Comparison of ENCODE assay signal across 15 cellular contexts in genomic region chr20:58459058-58459743, GRCh38. TPM values are rescaled to one million over a fixed set of nuclear protein-coding genes. Genes with fewer than 3 reads are reported as not detected.
A peak's percentile ranks its signal among the peaks of the same experiment; 100 is the strongest.
DNase-seq lines count a peak whose midpoint lies in the region; ATAC-seq and TF ChIP-seq lines count a peak whose summit lies in the region.
"Had no signal": no experiment of that assay in that cellular context is flagged by ENCODE, and none has a peak within 500 bp of the region (broad histone marks: within the 10 kb centered on the region; RNA-seq: fewer than 3 reads in every experiment).

No MANE protein-coding gene starts in this region.

- peaks cover 32% of the 10 kb centered on the region for H3K4me1 ChIP-seq in RWPE2 (ENCODE audit: insufficient read depth, poor library complexity, severe bottlenecking)

- CTCF ChIA-PET in WTC11 (lab: Charles Lee) = interaction anchor here (0.6 to 1.8 kb wide), 4 partner anchors 11 to 481 kb away, joined by 3 to 5 read pairs (median 4); no protein-coding TSS in a partner anchor

- DNase-seq in RWPE2 (ENCODE audit: low spot score) = peak; percentile 22
- DNase-seq in NK-92 (lab: John Stamatoyannopoulos, UW; ENCODE audit: unreplicated experiment) = no peak
- no peak for DNase-seq in midbrain (lab: John Stamatoyannopoulos, UW)
- DNase-seq in WTC11 (ENCODE audit: low spot score) = no peak
- DNase-seq: activated T-cell treated with anti-CD3 and anti-CD28 coated beads, Interleukin-2, amount 50 U/mL, for 24 hours; CD4-positive, CD25-positive, alpha-beta regulatory T cell; erythroblast; NCI-H1105; T1000 had no signal

- POLR2A ChIA-PET in WTC11 (lab: Charles Lee) = no interaction called here

- peaks cover 15% of the 10 kb centered on the region for H3K9me3 Mint-ChIP-seq in WTC11

- no peak for TF ChIP-seq POLR2A in GM18505 (IDR thresholded peaks at IDR 0.05; ENCODE audit: borderline replicate concordance, extremely low read depth, insufficient read depth, insufficient read length)

- no peak for TF ChIP-seq CTCF in RWPE2 (IDR thresholded peaks at IDR 0.05; ENCODE audit: poor library complexity, severe bottlenecking)
- no peak for TF ChIP-seq CTCF in WTC11 (IDR thresholded peaks at IDR 0.05)

- 0 out of 2 replicates have a peak, but pooled peaks cover 3% of the 10 kb centered on the region for H3K36me3 ChIP-seq in RWPE2 (ENCODE audit: low read depth)
- H3K36me3 ChIP-seq: brain microvascular endothelial cell had no signal

- no peak overlapping the region for H3K27ac Mint-ChIP-seq in WTC11
- H3K27ac Mint-ChIP-seq: CD4-positive, CD25-positive, alpha-beta regulatory T cell had no signal

- no peak overlapping the region for H3K4me3 Mint-ChIP-seq in WTC11
- H3K4me3 Mint-ChIP-seq: activated T-cell treated with anti-CD3 and anti-CD28 coated beads, Interleukin-2, amount 50 U/mL, for 24 hours; CD4-positive, CD25-positive, alpha-beta regulatory T cell had no signal

- peaks cover 10% of the 10 kb centered on the region for H3K4me1 Mint-ChIP-seq in WTC11

- peaks cover 2% of the 10 kb centered on the region for H3K9me3 ChIP-seq in RWPE2 (ENCODE audit: severe bottlenecking)

- H3K27ac ChIP-seq in RWPE2 (ENCODE audit: poor library complexity, severe bottlenecking) = peak overlapping the region; percentile 93
- H3K27ac ChIP-seq: brain microvascular endothelial cell, HL-60 had no signal

- H3K4me3 ChIP-seq in RWPE2 (ENCODE audit: severe bottlenecking) = no peak overlapping the region

- ATAC-seq in GM18505 (IDR thresholded peaks at IDR 0.05; ENCODE audit: unreplicated experiment) = peak; percentile 26
- ATAC-seq in GM21423 (IDR thresholded peaks at IDR 0.05; ENCODE audit: unreplicated experiment) = peak; percentile 16
- peak; percentile 8 for ATAC-seq in HG03060 (IDR thresholded peaks at IDR 0.05; ENCODE audit: low read depth, unreplicated experiment)
- no peak for ATAC-seq in RWPE2 (ENCODE audit: low read depth)
- ATAC-seq in GM18520 (IDR thresholded peaks at IDR 0.05; ENCODE audit: unreplicated experiment) = no peak
- ATAC-seq in WTC11 = no peak

- no peaks in the 10 kb centered on the region for H3K27me3 Mint-ChIP-seq in WTC11 (ENCODE audit: low read depth)
- H3K27me3 Mint-ChIP-seq: activated T-cell treated with anti-CD3 and anti-CD28 coated beads, Interleukin-2, amount 50 U/mL, for 24 hours; CD4-positive, CD25-positive, alpha-beta regulatory T cell had no signal

- no peaks in the 10 kb centered on the region for H3K27me3 ChIP-seq in RWPE2 (ENCODE audit: insufficient read depth, poor library complexity, severe bottlenecking)
- H3K27me3 ChIP-seq: brain microvascular endothelial cell had no signal

- peaks cover 12% of the 10 kb centered on the region for H3K36me3 Mint-ChIP-seq in WTC11

TF ChIP-seq in WTC11, 78 proteins besides CTCF, POLR2A, EP300 and RAD21:
- no peak for TF ChIP-seq IRF2 (CRISPR knock-in tag; IDR thresholded peaks at IDR 0.05; ENCODE audit: borderline replicate concordance, low read depth)
- no peak for TF ChIP-seq ZNF396 (CRISPR knock-in tag; IDR thresholded peaks at IDR 0.05; ENCODE audit: borderline replicate concordance)
- TF ChIP-seq CBFB (CRISPR knock-in tag; IDR thresholded peaks at IDR 0.05; ENCODE audit: low read depth) = no peak
- TF ChIP-seq ETV6 (CRISPR knock-in tag; IDR thresholded peaks at IDR 0.05) = no peak
- TF ChIP-seq ESRRA (CRISPR knock-in tag; IDR thresholded peaks at IDR 0.05; ENCODE audit: borderline replicate concordance) = no peak
TF ChIP-seq in WTC11: peak in this region for 0.

RNA-seq across cellular contexts. Expression of gene APCDD1L, which starts 56.0 kb away (rescaled TPM):
- total RNA-seq in WTC11 (2021) = 2.4 to 3.2 TPM (median 2.5 TPM) in 3 replicates
- total RNA-seq: CD4-positive, CD25-positive, alpha-beta regulatory T cell had no signal

Comparison
In these comparisons a context has a peak if more than half of its experiments do, and no peak if none do; other contexts are left out.
1. ATAC-seq: peak in GM18505 (single experiment), GM21423 (single experiment) and HG03060 (single experiment); none in RWPE2 (single experiment), GM18520 (single experiment) and WTC11 (single experiment).